ENCODE assay signal across 8 cellular contexts in genomic region chr1:203626910-203627246, GRCh38. TPM values are rescaled to one million over a fixed set of nuclear protein-coding genes. Genes with fewer than 3 reads are reported as not detected.
A peak's percentile ranks its signal among the peaks of the same experiment; 100 is the strongest.
DNase-seq lines count a peak whose midpoint lies in the region; ATAC-seq and TF ChIP-seq lines count a peak whose summit lies in the region.

No MANE protein-coding gene starts in this region.

- H3K4me1 Mint-ChIP-seq in stimulated activated naive CD8-positive, alpha-beta T cell treated with anti-CD3 and anti-CD28 coated beads, Interleukin-15, Interleukin-2, amounts not matched to agents 100 ng/mL and 50 ng/mL, for 24 hours (ENCODE audit: low read depth) = peaks cover 71% of the 10 kb centered on the region

- peak overlapping the region; percentile 91 for H3K4me3 ChIP-seq in astrocyte of the spinal cord (ENCODE audit: low read depth, low read length)
- H3K4me3 ChIP-seq in left lung = peak overlapping the region; percentile 55 to 82
- H3K4me3 ChIP-seq in tibial artery = peak overlapping the region; percentile 61 to 67

- no peaks in the 10 kb centered on the region for H3K9me3 ChIP-seq in left lung
- no peaks in the 10 kb centered on the region for H3K9me3 ChIP-seq in tibial artery

- H3K27me3 ChIP-seq in left lung (no peaks in the 10 kb centered on the region), tibial artery (no peaks in the 10 kb centered on the region)

- ATAC-seq in stimulated activated naive CD8-positive, alpha-beta T cell treated with anti-CD3 and anti-CD28 coated beads, Interleukin-15, Interleukin-2, amounts not matched to agents 100 U/mL and 50 U/mL, for 24 hours = no peak
- ATAC-seq in left lung = peak; percentile 32
- ATAC-seq in HG02970 (IDR thresholded peaks at IDR 0.05; ENCODE audit: low FRiP score, unreplicated experiment) = no peak

- no peak for TF ChIP-seq CTCF in astrocyte of the spinal cord (IDR thresholded peaks at IDR 0.05; ENCODE audit: low read depth, low read length)
- TF ChIP-seq CTCF in left lung (IDR thresholded peaks at IDR 0.05) = no peak
- no peak for TF ChIP-seq CTCF in tibial artery (IDR thresholded peaks at IDR 0.05)

- no peaks in the 10 kb centered on the region for H3K27me3 Mint-ChIP-seq in stimulated activated naive CD8-positive, alpha-beta T cell treated with anti-CD3 and anti-CD28 coated beads, Interleukin-15, Interleukin-2, amounts not matched to agents 100 ng/mL and 50 ng/mL, for 24 hours

- H3K36me3 Mint-ChIP-seq in stimulated activated naive CD8-positive, alpha-beta T cell treated with anti-CD3 and anti-CD28 coated beads, Interleukin-15, Interleukin-2, amounts not matched to agents 100 ng/mL and 50 ng/mL, for 24 hours (ENCODE audit: low read depth) = no peaks in the 10 kb centered on the region

- H3K27ac ChIP-seq in left lung (peak overlapping the region; percentile 86 to 95), tibial artery (peak overlapping the region; percentile 85 to 86)

- H3K27ac Mint-ChIP-seq in stimulated activated naive CD8-positive, alpha-beta T cell treated with anti-CD3 and anti-CD28 coated beads, Interleukin-15, Interleukin-2, amounts not matched to agents 100 ng/mL and 50 ng/mL, for 24 hours = peak overlapping the region; percentile 96

- no peak for DNase-seq in stimulated activated naive CD8-positive, alpha-beta T cell treated with anti-CD3 and anti-CD28 coated beads, Interleukin-15, Interleukin-2, amounts not matched to agents 100 U/mL and 50 U/mL, for 24 hours
- DNase-seq in astrocyte of the spinal cord (ENCODE audit: low read depth, low spot score) = no peak
- DNase-seq in left lung = peak in 1 of 2 donors; percentile 77
- peak in 1 of 2 donors; percentile 58 for DNase-seq in tibial artery
- no peak for DNase-seq in SHP77 (lab: John Stamatoyannopoulos, UW)
- no peak for DNase-seq in kidney glomerular epithelial cell (lab: John Stamatoyannopoulos, UW)

- H3K4me1 ChIP-seq in left lung (peaks cover 32 to 49% of the 10 kb centered on the region in 2 donors), tibial artery (peaks cover 0 to 42% (median 28%) of the 10 kb centered on the region in 4 donors)

- H3K9me3 Mint-ChIP-seq in stimulated activated naive CD8-positive, alpha-beta T cell treated with anti-CD3 and anti-CD28 coated beads, Interleukin-15, Interleukin-2, amounts not matched to agents 100 ng/mL and 50 ng/mL, for 24 hours = no peaks in the 10 kb centered on the region

- intact Hi-C loops in left lung (cut with DNase I) = loop anchor here in 1 of 2 donors (5.0 kb wide), 1 partner anchor 65 kb away; no protein-coding TSS in a partner anchor
- intact Hi-C loops in tibial artery (cut with DNase I; ENCODE audit: low total_unique reads) = no loop called here

- no peaks in the 10 kb centered on the region for H3K36me3 ChIP-seq in left lung
- no peaks in the 10 kb centered on the region for H3K36me3 ChIP-seq in tibial artery

- H3K4me3 Mint-ChIP-seq in stimulated activated naive CD8-positive, alpha-beta T cell treated with anti-CD3 and anti-CD28 coated beads, Interleukin-15, Interleukin-2, amounts not matched to agents 100 ng/mL and 50 ng/mL, for 24 hours = peak overlapping the region; percentile 95

- in situ Hi-C loops in astrocyte of the spinal cord (cut with HindIII; ENCODE audit: low sequenced_read_pairs) = no loop called here

RNA-seq across cellular contexts. Expression of gene ATP2B4, which starts 0.2 kb away (rescaled TPM):
- total RNA-seq in left lung = 100 to 1,000 TPM; 109 to 128 TPM
